In the genomic region with DNA sequence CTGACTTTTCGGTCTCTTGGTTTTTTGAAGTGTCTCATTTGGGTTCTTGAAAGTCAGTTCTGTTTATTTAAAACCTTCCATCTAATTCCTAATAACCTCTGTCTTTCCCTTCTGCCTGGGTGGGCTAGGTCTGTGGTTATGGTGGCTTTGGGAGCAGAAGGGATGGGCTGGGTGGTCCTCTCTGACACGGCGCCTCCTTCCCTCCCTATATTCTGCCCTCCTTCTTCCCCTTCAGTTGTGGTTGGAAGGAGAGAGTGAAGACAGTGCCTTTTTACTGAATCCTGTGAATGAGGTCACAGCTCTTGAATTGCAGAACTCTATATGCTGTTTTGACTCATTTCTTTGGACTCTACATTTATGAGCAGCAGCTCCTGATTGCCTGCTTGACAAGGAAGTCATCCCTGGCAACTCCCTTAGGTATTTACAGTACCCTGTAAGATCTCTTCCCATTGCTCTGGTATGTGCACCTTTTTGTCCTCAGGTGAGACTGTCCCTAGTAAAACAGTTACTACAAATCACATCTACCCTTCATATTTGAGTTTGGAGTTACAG, we compare ENCODE assay signal across 19 cellular contexts.
DNase-seq lines count a peak whose midpoint lies in the region; ATAC-seq and TF ChIP-seq lines count a peak whose summit lies in the region.
"Had no signal": no experiment of that assay in that cellular context is flagged by ENCODE, and none has a peak within 500 bp of the region (broad histone marks: within the 10 kb centered on the region; RNA-seq: fewer than 3 reads in every experiment).

No MANE protein-coding gene starts in this region.

- intact Hi-C loops in dorsolateral prefrontal cortex (cut with DNase I), result no loop called here
- intact Hi-C loops in colonic mucosa (cut with DNase I), result no loop called here

- peaks cover 0 to 37% (median 5%) of the 10 kb centered on the region in 45 donors for H3K27me3 ChIP-seq in dorsolateral prefrontal cortex
- H3K27me3 ChIP-seq in colonic mucosa, result no peaks in the 10 kb centered on the region

- no peak overlapping the region for H3K27ac Mint-ChIP-seq in chondrocyte (ENCODE audit: unreplicated experiment)

- no peak for ATAC-seq in HG03460 (IDR thresholded peaks at IDR 0.05; ENCODE audit: unreplicated experiment)
- ATAC-seq: A549 had no signal

- no peak overlapping the region for H3K4me3 Mint-ChIP-seq in chondrocyte (ENCODE audit: unreplicated experiment)

- H3K4me1 ChIP-seq in colonic mucosa, result no peaks in the 10 kb centered on the region
- H3K4me1 ChIP-seq: A549 had no signal

- H3K9ac ChIP-seq in colonic mucosa (ENCODE audit: low read depth in 2 of 2, low read length in 2 of 2), result no peak overlapping the region

- H3K4me3 ChIP-seq in dorsolateral prefrontal cortex (no peak overlapping the region), colonic mucosa (no peak overlapping the region)
- H3K4me3 ChIP-seq: A549 had no signal

- TF ChIP-seq CTCF in dorsolateral prefrontal cortex (IDR thresholded peaks at IDR 0.05 in 54 of 56, conservative IDR thresholded peaks at IDR 0.05 in 2 of 56; ENCODE audit: low read depth in 1 of 56, partially characterized antibody in 56 of 56) (no peak), chondrocyte (IDR thresholded peaks at IDR 0.05) (no peak), colonic mucosa (IDR thresholded peaks at IDR 0.05) (no peak)

- no peaks in the 10 kb centered on the region for H3K9me3 ChIP-seq in colonic mucosa
- H3K9me3 ChIP-seq: A549 had no signal

- peak; percentile 31 for DNase-seq in AG20443 (ENCODE audit: low spot score)
- peak; percentile 6 for DNase-seq in H4 (ENCODE audit: low spot score)
- peak; percentile 3 for DNase-seq in T1000 (lab: John Stamatoyannopoulos, UW)
- peak; percentile 69 for DNase-seq in islet precursor cell
- DNase-seq in dorsolateral prefrontal cortex, result no peak
- no peak for DNase-seq in chondrocyte (ENCODE audit: low spot score)
- no peak for DNase-seq in colonic mucosa
- DNase-seq: COR-L47, GOT3, MV-4-11, NCI-H1417, NCI-H187 treated with DMSO at 0.1 percent for 48 hours, NCI-H2171, NCI-H446, NCI-H69, SIG-M5 had no signal

- H3K9me3 Mint-ChIP-seq in chondrocyte (ENCODE audit: low read depth), result no peaks in the 10 kb centered on the region

- no peaks in the 10 kb centered on the region for H3K36me3 Mint-ChIP-seq in chondrocyte (ENCODE audit: low read depth)

- H3K36me3 ChIP-seq in colonic mucosa, result no peaks in the 10 kb centered on the region

- H3K27ac ChIP-seq in dorsolateral prefrontal cortex (no peak overlapping the region), colonic mucosa (no peak overlapping the region)
- H3K27ac ChIP-seq: A549, HL-60 had no signal

- H3K4me1 Mint-ChIP-seq in chondrocyte (ENCODE audit: low read depth), result no peaks in the 10 kb centered on the region

- peaks cover 24% of the 10 kb centered on the region for H3K27me3 Mint-ChIP-seq in chondrocyte (ENCODE audit: low read depth)

Comparison
In these comparisons a context has a peak if more than half of its experiments do, and no peak if none do; other contexts are left out.
1. DNase-seq: peak in AG20443 (single experiment), H4 (single experiment), T1000 (single experiment) and islet precursor cell (single experiment); none in dorsolateral prefrontal cortex (0 of 10), chondrocyte (single experiment) and colonic mucosa (single experiment).